Comparison of ENCODE assay signal across 8 cellular contexts in the genomic region with DNA sequence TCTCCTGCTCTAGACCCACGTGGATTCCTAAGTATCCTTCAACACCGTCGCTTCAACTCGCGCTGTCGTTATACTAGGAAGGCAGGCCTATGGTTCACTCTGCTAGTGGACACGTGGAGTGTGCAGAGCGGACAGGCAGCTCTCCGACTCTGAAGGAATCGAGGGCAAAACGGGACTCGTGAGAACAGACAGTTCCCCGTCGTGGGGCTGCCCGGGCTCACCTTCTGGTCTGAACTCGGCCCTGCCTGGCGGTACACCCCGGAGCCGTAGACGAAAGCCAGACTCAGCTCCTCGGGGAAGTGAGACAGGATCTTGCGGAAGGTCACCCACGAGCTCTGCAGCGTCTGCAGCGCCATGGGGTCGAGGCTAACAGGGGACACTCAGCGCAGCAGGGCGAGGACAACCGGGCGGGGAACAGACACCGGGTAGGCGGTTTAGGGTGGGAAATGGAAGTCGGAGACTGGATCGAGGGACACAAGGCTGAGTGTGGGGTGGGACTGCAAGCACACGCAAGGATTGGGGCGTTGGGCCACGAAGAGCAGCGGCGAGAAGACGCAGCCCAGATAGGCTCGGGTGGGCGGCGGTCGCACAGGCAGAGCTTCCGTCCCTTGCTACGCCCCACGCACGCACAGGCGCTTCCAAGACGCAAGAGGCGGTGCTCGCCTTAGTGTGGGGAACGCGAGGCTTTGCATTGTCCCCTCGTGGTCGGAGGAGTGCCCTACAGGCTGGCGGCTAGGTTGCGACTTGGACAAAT. TPM values are rescaled to one million over a fixed set of nuclear protein-coding genes. Genes with fewer than 3 reads are reported as not detected.
DNase-seq lines count a peak whose midpoint lies in the region; ATAC-seq and TF ChIP-seq lines count a peak whose summit lies in the region.

A gene with protein sequence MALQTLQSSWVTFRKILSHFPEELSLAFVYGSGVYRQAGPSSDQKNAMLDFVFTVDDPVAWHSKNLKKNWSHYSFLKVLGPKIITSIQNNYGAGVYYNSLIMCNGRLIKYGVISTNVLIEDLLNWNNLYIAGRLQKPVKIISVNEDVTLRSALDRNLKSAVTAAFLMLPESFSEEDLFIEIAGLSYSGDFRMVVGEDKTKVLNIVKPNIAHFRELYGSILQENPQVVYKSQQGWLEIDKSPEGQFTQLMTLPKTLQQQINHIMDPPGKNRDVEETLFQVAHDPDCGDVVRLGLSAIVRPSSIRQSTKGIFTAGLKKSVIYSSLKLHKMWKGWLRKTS (minus strand): TSS at position 605 of the 754 bp plus-strand sequence. CDS start 249 bp downstream, at position 356.

- peaks cover 30% of the 10 kb centered on the region for H3K4me1 ChIP-seq in CD4-positive, alpha-beta memory T cell (ENCODE audit: insufficient read depth, low read length)
- H3K4me1 ChIP-seq in ectodermal cell (ENCODE audit: control insufficient read depth, insufficient read depth, low read length) (peaks cover 4% of the 10 kb centered on the region), lung (ENCODE audit: control insufficient read depth in 2 of 2, insufficient read depth in 2 of 2, low read length in 2 of 2) (peaks cover 5 to 7% of the 10 kb centered on the region in 2 donors)

- peak within 1 kb of the TSS; percentile 87 to 99 (median 98) for H3K27ac Mint-ChIP-seq in CD4-positive, alpha-beta memory T cell
- peak within 1 kb of the TSS; percentile 95 for H3K27ac Mint-ChIP-seq in activated CD8-positive, alpha-beta T cell treated with anti-CD3 and anti-CD28 coated beads for 36 hours

- peak within 1 kb of the TSS; percentile 88 for H3K27ac ChIP-seq in CD4-positive, alpha-beta memory T cell (ENCODE audit: low read depth, low read length)
- H3K27ac ChIP-seq in ectodermal cell (ENCODE audit: insufficient read depth, low read depth, low read length, poor library complexity, severe bottlenecking) (no peak within 1 kb of the TSS), lung (ENCODE audit: low read depth in 1 of 2, low read length in 1 of 2) (peak within 1 kb of the TSS; percentile 78 to 94)

- peaks cover 31 to 56% (median 40%) of the 10 kb centered on the region in 4 donors for H3K4me1 Mint-ChIP-seq in CD4-positive, alpha-beta memory T cell
- H3K4me1 Mint-ChIP-seq in activated CD8-positive, alpha-beta T cell treated with anti-CD3 and anti-CD28 coated beads for 36 hours (ENCODE audit: low read depth) = peaks cover 32% of the 10 kb centered on the region

- no peaks in the 10 kb centered on the region for H3K9me3 ChIP-seq in CD4-positive, alpha-beta memory T cell (ENCODE audit: control insufficient read depth in 1 of 2, low read length in 2 of 2)
- H3K9me3 ChIP-seq in ectodermal cell (ENCODE audit: control insufficient read depth, low read length) = no peaks in the 10 kb centered on the region
- H3K9me3 ChIP-seq in lung (ENCODE audit: control insufficient read depth in 2 of 2, insufficient read depth in 1 of 2, low read length in 1 of 2) = peaks cover 0 to 2% of the 10 kb centered on the region in 2 donors

- H3K27me3 Mint-ChIP-seq in CD4-positive, alpha-beta memory T cell = no peaks in the 10 kb centered on the region
- no peaks in the 10 kb centered on the region for H3K27me3 Mint-ChIP-seq in activated CD8-positive, alpha-beta T cell treated with anti-CD3 and anti-CD28 coated beads for 36 hours

- POLR2A ChIA-PET in CD4-positive, alpha-beta memory T cell (lab: Charles Lee; ENCODE audit: partially characterized antibody) = interaction anchor here (0.6 to 1.8 kb wide), 8 partner anchors 9 to 638 kb away, joined by 3 to 9 read pairs (median 4); partner anchors contain the start of genes ATG7, TSEN2 and VGLL4
- POLR2A ChIA-PET in activated CD8-positive, alpha-beta T cell treated with anti-CD3 and anti-CD28 coated beads for 36 hours (lab: Charles Lee) = interaction anchor here (0.6 to 1.0 kb wide), 4 partner anchors 9 to 993 kb away, joined by 3 to 4 read pairs (median 3); no protein-coding TSS in a partner anchor

- H3K4me3 Mint-ChIP-seq in CD4-positive, alpha-beta memory T cell = peak within 1 kb of the TSS; percentile 96 to 99 (median 98)
- peak within 1 kb of the TSS; percentile 98 for H3K4me3 Mint-ChIP-seq in activated CD8-positive, alpha-beta T cell treated with anti-CD3 and anti-CD28 coated beads for 36 hours

- ATAC-seq in GM19395 (IDR thresholded peaks at IDR 0.05; ENCODE audit: unreplicated experiment) = peak; percentile 100
- ATAC-seq in HG03565 (IDR thresholded peaks at IDR 0.05; ENCODE audit: unreplicated experiment) = peak; percentile 100
- ATAC-seq in activated CD8-positive, alpha-beta T cell treated with anti-CD3 and anti-CD28 coated beads for 36 hours = peak; percentile 99
- peak; percentile 100 for ATAC-seq in lung (ENCODE audit: insufficient read depth, low FRiP score)

- H3K4me3 ChIP-seq in CD4-positive, alpha-beta memory T cell (ENCODE audit: low read length in 2 of 2) = peak within 1 kb of the TSS; percentile 79 to 92
- H3K4me3 ChIP-seq in ectodermal cell (ENCODE audit: insufficient read depth, low read depth, low read length) (peak within 1 kb of the TSS; percentile 98), lung (peak within 1 kb of the TSS; percentile 91)

- H3K36me3 ChIP-seq in CD4-positive, alpha-beta memory T cell (ENCODE audit: insufficient read depth, low read length) = peaks cover 19% of the 10 kb centered on the region
- H3K36me3 ChIP-seq in ectodermal cell (ENCODE audit: control insufficient read depth, insufficient read depth, low read length) (peaks cover 17% of the 10 kb centered on the region), lung (ENCODE audit: control insufficient read depth in 2 of 2, insufficient read depth in 2 of 2, low read length in 2 of 2) (peaks cover 0 to 11% of the 10 kb centered on the region in 2 donors)

- WGBS in ectodermal cell, 2 experiments = 0 to 1% methylated on average over 58 of the region's 58 CpGs
- WGBS in lung, 2 donors = 0% methylated on average over 58 of the region's 58 CpGs

- CTCF ChIA-PET in CD4-positive, alpha-beta memory T cell (lab: Charles Lee; ENCODE audit: partially characterized antibody) = interaction anchor here (0.6 to 2.0 kb wide), 7 partner anchors 9 to 633 kb away, joined by 3 to 8 read pairs (median 5); no protein-coding TSS in a partner anchor
- CTCF ChIA-PET in activated CD8-positive, alpha-beta T cell treated with anti-CD3 and anti-CD28 coated beads for 36 hours (lab: Charles Lee) = interaction anchor here (1.3 to 2.1 kb wide), 4 partner anchors 11 to 122 kb away, joined by 3 to 7 read pairs (median 4); no protein-coding TSS in a partner anchor

- peaks cover 18 to 33% of the 10 kb centered on the region in 2 donors for H3K36me3 Mint-ChIP-seq in CD4-positive, alpha-beta memory T cell
- H3K36me3 Mint-ChIP-seq in activated CD8-positive, alpha-beta T cell treated with anti-CD3 and anti-CD28 coated beads for 36 hours (ENCODE audit: low read depth) = peaks cover 32% of the 10 kb centered on the region

- H3K27me3 ChIP-seq in CD4-positive, alpha-beta memory T cell (ENCODE audit: insufficient read depth, low read length) = no peaks in the 10 kb centered on the region
- H3K27me3 ChIP-seq in ectodermal cell (ENCODE audit: control insufficient read depth, insufficient read depth, low read length, poor library complexity, severe bottlenecking) = peaks cover 15% of the 10 kb centered on the region
- no peaks in the 10 kb centered on the region for H3K27me3 ChIP-seq in lung (ENCODE audit: control insufficient read depth, insufficient read depth)

- TF ChIP-seq CTCF in activated CD8-positive, alpha-beta T cell treated with anti-CD3 and anti-CD28 coated beads for 36 hours (IDR thresholded peaks at IDR 0.05) = peak; percentile 61
- peak; percentile 63 for TF ChIP-seq CTCF in lung (IDR thresholded peaks at IDR 0.05; ENCODE audit: control extremely low read depth, extremely low read depth)

- no peaks in the 10 kb centered on the region for H3K9me3 Mint-ChIP-seq in CD4-positive, alpha-beta memory T cell
- no peaks in the 10 kb centered on the region for H3K9me3 Mint-ChIP-seq in activated CD8-positive, alpha-beta T cell treated with anti-CD3 and anti-CD28 coated beads for 36 hours

- DNase-seq in CD4-positive, alpha-beta memory T cell = peak; percentile 85 to 90 (median 87)
- DNase-seq in NCI-H82 (lab: John Stamatoyannopoulos, UW) (peak; percentile 95), lung (ENCODE audit: low spot score) (peak; percentile 93)
- DNase-seq in activated CD8-positive, alpha-beta T cell treated with anti-CD3 and anti-CD28 coated beads for 36 hours = peak; percentile 96
- peak; percentile 72 to 85 (median 81) for DNase-seq in stimulated activated CD4-positive, alpha-beta T cell treated with anti-CD3 and anti-CD28 coated beads, TNF-alpha, amount 100 ng/mL, for 4 hours (ENCODE audit: low read depth in 3 of 3)

- intact Hi-C loops in CD4-positive, alpha-beta memory T cell (cut with micrococcal nuclease) = loop anchor here (1.0 to 2.0 kb wide), 3 partner anchors 127 to 638 kb away; partner anchors contain the start of genes ATG7 and TSEN2
- intact Hi-C loops in activated CD8-positive, alpha-beta T cell treated with anti-CD3 and anti-CD28 coated beads for 36 hours (cut with micrococcal nuclease) = no loop called here

RNA-seq across cellular contexts. Expression of the gene that starts here (rescaled TPM):
- 10 to 100 TPM; 47.0 to 52.2 TPM for total RNA-seq in CD4-positive, alpha-beta memory T cell
- 10 to 100 TPM; 25.5 to 35.1 TPM for polyA plus RNA-seq in CD4-positive, alpha-beta memory T cell
- total RNA-seq in activated CD8-positive, alpha-beta T cell treated with anti-CD3 and anti-CD28 coated beads for 36 hours = 10 to 100 TPM; 30.7 to 33.1 TPM
- polyA plus RNA-seq in ectodermal cell (2013, experiment 1 of 4) = 31.9 TPM
- 34.9 TPM for polyA plus RNA-seq in ectodermal cell (2013, experiment 2 of 4)
- 26.3 TPM for polyA plus RNA-seq in ectodermal cell (2013, experiment 3 of 4)
- polyA plus RNA-seq in ectodermal cell (2013, experiment 4 of 4) = 29.7 TPM
- total RNA-seq in lung = 10 to 100 TPM; 16.7 to 20.6 TPM
- polyA plus RNA-seq in lung = 1 to 10 TPM; 9.2 to 9.4 TPM
